13 cellular contexts compared by ENCODE assay signal in genomic region chr5:61801174-61801573, GRCh38.
A peak's percentile ranks its signal among the peaks of the same experiment; 100 is the strongest.
DNase-seq lines count a peak whose midpoint lies in the region; ATAC-seq, FAIRE-seq and TF ChIP-seq lines count a peak whose summit lies in the region.
"Had no signal": no experiment of that assay in that cellular context is flagged by ENCODE, and none has a peak within 500 bp of the region (broad histone marks: within the 10 kb centered on the region; RNA-seq: fewer than 3 reads in every experiment).

No MANE protein-coding gene starts in this region.

- H3K36me3 Mint-ChIP-seq in WTC11 = no peaks in the 10 kb centered on the region
- no peaks in the 10 kb centered on the region for H3K36me3 Mint-ChIP-seq in natural killer cell
- H3K36me3 Mint-ChIP-seq: CD4-positive, alpha-beta memory T cell had no signal

- no peak overlapping the region for H3K18ac ChIP-seq in mesendoderm (ENCODE audit: low read length)

- H3K9ac ChIP-seq in liver (ENCODE audit: low read depth in 1 of 2, low read length in 2 of 2) = no peak overlapping the region
- H3K9ac ChIP-seq in HepG2 (ENCODE audit: insufficient read depth, low read depth, low read length) = no peak overlapping the region
- no peak overlapping the region for H3K9ac ChIP-seq in mesendoderm (ENCODE audit: low read length)

- no peaks in the 10 kb centered on the region for H3K27me3 Mint-ChIP-seq in WTC11 (ENCODE audit: low read depth)
- no peaks in the 10 kb centered on the region for H3K27me3 Mint-ChIP-seq in natural killer cell (ENCODE audit: low read depth in 2 of 2)
- H3K27me3 Mint-ChIP-seq: CD4-positive, alpha-beta memory T cell had no signal

- H2BK5ac ChIP-seq in mesendoderm (ENCODE audit: low read length) = no peak overlapping the region

- peaks cover 4% of the 10 kb centered on the region; the same call in 1 of the 2 replicates for H3K4me1 Mint-ChIP-seq in WTC11
- no peaks in the 10 kb centered on the region for H3K4me1 Mint-ChIP-seq in natural killer cell
- H3K4me1 Mint-ChIP-seq: CD4-positive, alpha-beta memory T cell had no signal

- TF ChIP-seq RAD21 in liver (IDR thresholded peaks at IDR 0.05) (peak; percentile 28 to 30), HepG2 (CRISPR knock-in tag; IDR thresholded peaks at IDR 0.05) (no peak)

- H2AFZ ChIP-seq in HepG2 (ENCODE audit: low read length) = no peak overlapping the region

- H3K4me2 ChIP-seq in HepG2 (ENCODE audit: low read depth, low read length) (no peak overlapping the region), mesendoderm (ENCODE audit: low read length) (no peak overlapping the region)
- H3K4me2 ChIP-seq: A549 had no signal

- H3K4me1 ChIP-seq in liver (ENCODE audit: control insufficient read depth in 4 of 4, insufficient read depth in 4 of 4, low read length in 3 of 4) = peaks cover 0 to 6% (median 0%) of the 10 kb centered on the region in 4 donors
- no peaks in the 10 kb centered on the region for H3K4me1 ChIP-seq in HepG2 (ENCODE audit: insufficient read depth, low read length)
- no peaks in the 10 kb centered on the region for H3K4me1 ChIP-seq in mesendoderm (ENCODE audit: control insufficient read depth, low read depth, low read length)
- H3K4me1 ChIP-seq: BE2C, HAP-1 had no signal

- no peak overlapping the region for H3K4ac ChIP-seq in mesendoderm (ENCODE audit: low read depth, low read length)

- H3K79me2 ChIP-seq in HepG2 (ENCODE audit: insufficient read depth, low read length) = no peaks in the 10 kb centered on the region
- H3K79me2 ChIP-seq in mesendoderm (ENCODE audit: control insufficient read depth, insufficient read depth, low read length) = no peaks in the 10 kb centered on the region

- H3K9me3 ChIP-seq in liver (ENCODE audit: control insufficient read depth in 4 of 4, low read length in 3 of 4) = no peaks in the 10 kb centered on the region
- no peaks in the 10 kb centered on the region for H3K9me3 ChIP-seq in HepG2 (ENCODE audit: low read length)
- H3K9me3 ChIP-seq: A549, BE2C, HAP-1 had no signal

- no peak overlapping the region for H2AK5ac ChIP-seq in mesendoderm (ENCODE audit: low read length)

- no peak for TF ChIP-seq POLR2A in HepG2 (IDR thresholded peaks at IDR 0.05; ENCODE audit: insufficient read depth in 1 of 2, low read depth in 2 of 2, low read length in 2 of 2)

- no peak overlapping the region for H3K4me3 Mint-ChIP-seq in WTC11
- H3K4me3 Mint-ChIP-seq in natural killer cell = no peak overlapping the region
- H3K4me3 Mint-ChIP-seq: CD4-positive, alpha-beta memory T cell had no signal

- TF ChIP-seq EP300 in HepG2 (IDR thresholded peaks at IDR 0.05; ENCODE audit: low read depth in 2 of 2, low read length in 2 of 2) (no peak), HepG2 (CRISPR knock-in tag; IDR thresholded peaks at IDR 0.05; ENCODE audit: borderline replicate concordance) (no peak)

- no peak overlapping the region for H3K56ac ChIP-seq in mesendoderm (ENCODE audit: low read length)

- H3K36me3 ChIP-seq in liver (ENCODE audit: control insufficient read depth in 4 of 4, insufficient read depth in 3 of 4, low read depth in 1 of 4, low read length in 3 of 4) (no peaks in the 10 kb centered on the region), HepG2 (replicated peaks in 1 of 2; ENCODE audit: control insufficient read depth in 1 of 2, insufficient read depth in 2 of 2, low read length in 2 of 2) (no peaks in the 10 kb centered on the region), mesendoderm (ENCODE audit: control insufficient read depth, insufficient read depth, low read length) (no peaks in the 10 kb centered on the region)
- H3K36me3 ChIP-seq: BE2C, HAP-1 had no signal

- H3K27ac ChIP-seq in liver (ENCODE audit: low read depth in 1 of 2, low read length in 2 of 2) (no peak overlapping the region), HepG2 (ENCODE audit: extremely low read length, insufficient read depth, low read length) (no peak overlapping the region), mesendoderm (ENCODE audit: low read depth, low read length) (no peak overlapping the region)
- H3K27ac ChIP-seq: A549, C4-2B had no signal

- TF ChIP-seq CTCF in liver (IDR thresholded peaks at IDR 0.05; ENCODE audit: low read depth, low read length, missing input control) = no peak
- TF ChIP-seq CTCF in HepG2 (CRISPR knock-in tag; IDR thresholded peaks at IDR 0.05) = no peak
- no peak for TF ChIP-seq CTCF in WTC11 (IDR thresholded peaks at IDR 0.05)
- no peak for TF ChIP-seq CTCF in natural killer cell (IDR thresholded peaks at IDR 0.05)

- intact Hi-C loops in HepG2 (cut with micrococcal nuclease; ENCODE audit: unreplicated experiment) (no loop called here), natural killer cell (cut with micrococcal nuclease) (no loop called here)

- no peak overlapping the region for H2BK15ac ChIP-seq in mesendoderm (replicated peaks; ENCODE audit: low read depth)

- no peak overlapping the region for H3K23ac ChIP-seq in mesendoderm (ENCODE audit: low read length)

- H3K9me3 Mint-ChIP-seq in WTC11 (no peaks in the 10 kb centered on the region), natural killer cell (peaks cover 0 to 2% of the 10 kb centered on the region in 2 donors)
- H3K9me3 Mint-ChIP-seq: CD4-positive, alpha-beta memory T cell had no signal

- no peak for ATAC-seq in HepG2
- ATAC-seq in WTC11 = 0 out of 2 replicates have a peak, but pooled peaks have one; percentile 24
- ATAC-seq in natural killer cell = no peak
- ATAC-seq: A549 had no signal

- no peak overlapping the region for H2BK120ac ChIP-seq in mesendoderm (ENCODE audit: low read depth, low read length)

- in situ Hi-C loops in HepG2 (cut with HindIII; ENCODE audit: extremely low pct_ligation_motif_present, low pct_unique_long_range_greater_than_20kb) = no loop called here

- BruUV-seq in HepG2 (replicated peaks; lab: Mats Ljungman, UMichigan) = no TSS peak

- no peaks in the 10 kb centered on the region for H4K20me1 ChIP-seq in HepG2 (ENCODE audit: insufficient read depth, low read length)

- H3K4me3 ChIP-seq in liver (ENCODE audit: low read depth in 1 of 3, low read length in 3 of 3) = no peak overlapping the region
- H3K4me3 ChIP-seq in HepG2 (replicated peaks in 1 of 3; ENCODE audit: insufficient read depth in 1 of 3, low read depth in 2 of 3, low read length in 3 of 3) = no peak overlapping the region
- no peak overlapping the region for H3K4me3 ChIP-seq in mesendoderm (ENCODE audit: low read length)
- H3K4me3 ChIP-seq: A549, HAP-1 had no signal

- no peak for DNase-seq in HepG2 (ENCODE audit: low spot score)
- no peak for DNase-seq in WTC11 (ENCODE audit: low spot score)
- DNase-seq in mesendoderm = peak; percentile 22
- DNase-seq in natural killer cell = no peak
- no peak for DNase-seq in DMS153 treated with DMSO at 0.1 percent for 48 hours (lab: John Stamatoyannopoulos, UW; ENCODE audit: unreplicated experiment)
- DNase-seq: BE2C; CD4-positive, alpha-beta memory T cell; GF-D8 had no signal

- H3K27me3 ChIP-seq in liver (ENCODE audit: control insufficient read depth in 4 of 4, insufficient read depth in 4 of 4, low read length in 3 of 4) (no peaks in the 10 kb centered on the region), HepG2 (ENCODE audit: control insufficient read depth in 1 of 2, insufficient read depth in 2 of 2, low read length in 2 of 2) (no peaks in the 10 kb centered on the region), mesendoderm (ENCODE audit: insufficient read depth, low read length, poor library complexity) (no peaks in the 10 kb centered on the region)
- H3K27me3 ChIP-seq: BE2C had no signal

- H4K5ac ChIP-seq in mesendoderm (ENCODE audit: low read length) = no peak overlapping the region

- CTCF ChIA-PET in HepG2 (lab: Yijun Ruan, JAX; ENCODE audit: low intra/inter-chr PET ratio, low total read pairs) (no interaction called here), WTC11 (lab: Charles Lee) (interaction anchor here (1.3 kb wide), 1 partner anchor 33 kb away, joined by 5 read pairs; no protein-coding TSS in a partner anchor)

- WGBS in liver = 49% methylated on average over 4 of the region's 4 CpGs
- 11% methylated on average over 4 of the region's 4 CpGs for WGBS in HepG2 (ENCODE audit: low lambda C conversion rate)
- WGBS in mesendoderm (ENCODE audit: extremely low coverage, insufficient coverage, low lambda C conversion rate) = no CpG with 5 or more reads among the region's 4 CpGs

- POLR2A ChIA-PET in HepG2 (lab: Yijun Ruan, JAX) (no interaction called here), WTC11 (lab: Charles Lee) (no interaction called here)

- FAIRE-seq in HepG2 (lab: Jason Lieb, UNC) = no peak
- FAIRE-seq: A549, H1 had no signal

- no peak overlapping the region for H4K8ac ChIP-seq in mesendoderm (ENCODE audit: low read depth, low read length)

- H3K27ac Mint-ChIP-seq in WTC11 (no peak overlapping the region), natural killer cell (no peak overlapping the region)
- H3K27ac Mint-ChIP-seq: CD4-positive, alpha-beta memory T cell had no signal

- no peaks in the 10 kb centered on the region for H3K79me1 ChIP-seq in mesendoderm (ENCODE audit: low read length)

TF ChIP-seq in HepG2, 621 proteins besides CTCF, POLR2A, EP300 and RAD21 (continues in another document):
- no peak for TF ChIP-seq ZNF263 (CRISPR knock-in tag; IDR thresholded peaks at IDR 0.05)
- TF ChIP-seq BHLHE40 (IDR thresholded peaks at IDR 0.05; ENCODE audit: low read length) = no peak
- TF ChIP-seq SNRNP70 (IDR thresholded peaks at IDR 0.05; ENCODE audit: low read depth, low read length) = no peak
- TF ChIP-seq ZNF383 (CRISPR knock-in tag; IDR thresholded peaks at IDR 0.05; ENCODE audit: borderline replicate concordance) = no peak
- TF ChIP-seq ZKSCAN5 (CRISPR knock-in tag; IDR thresholded peaks at IDR 0.05) = no peak
- no peak for TF ChIP-seq HNRNPLL (IDR thresholded peaks at IDR 0.05; ENCODE audit: low read depth, low read length, poor library complexity, severe bottlenecking)

TF ChIP-seq in WTC11, 78 proteins besides CTCF, POLR2A, EP300 and RAD21 (continues in another document):
- no peak for TF ChIP-seq ZNF219 (CRISPR knock-in tag; IDR thresholded peaks at IDR 0.05; ENCODE audit: borderline replicate concordance)
- no peak for TF ChIP-seq MXD4 (CRISPR knock-in tag; IDR thresholded peaks at IDR 0.05; ENCODE audit: borderline replicate concordance)
- no peak for TF ChIP-seq SMAD4 (CRISPR knock-in tag; IDR thresholded peaks at IDR 0.05)
- TF ChIP-seq, protein P1, sequence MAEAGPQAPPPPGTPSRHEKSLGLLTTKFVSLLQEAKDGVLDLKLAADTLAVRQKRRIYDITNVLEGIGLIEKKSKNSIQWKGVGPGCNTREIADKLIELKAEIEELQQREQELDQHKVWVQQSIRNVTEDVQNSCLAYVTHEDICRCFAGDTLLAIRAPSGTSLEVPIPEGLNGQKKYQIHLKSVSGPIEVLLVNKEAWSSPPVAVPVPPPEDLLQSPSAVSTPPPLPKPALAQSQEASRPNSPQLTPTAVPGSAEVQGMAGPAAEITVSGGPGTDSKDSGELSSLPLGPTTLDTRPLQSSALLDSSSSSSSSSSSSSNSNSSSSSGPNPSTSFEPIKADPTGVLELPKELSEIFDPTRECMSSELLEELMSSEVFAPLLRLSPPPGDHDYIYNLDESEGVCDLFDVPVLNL (CRISPR knock-in tag; IDR thresholded peaks at IDR 0.05; ENCODE audit: borderline replicate concordance, low read depth) = no peak
- TF ChIP-seq TCF7 (CRISPR knock-in tag; IDR thresholded peaks at IDR 0.05; ENCODE audit: low read depth) = no peak
- no peak for TF ChIP-seq FOXK1 (CRISPR knock-in tag; IDR thresholded peaks at IDR 0.05)
- TF ChIP-seq FOXP1 (CRISPR knock-in tag; IDR thresholded peaks at IDR 0.05; ENCODE audit: borderline replicate concordance) = no peak
